In genomic region chr2:109217362-109218086, GRCh38 we compare ENCODE assay signal across 10 cellular contexts.
DNase-seq lines count a peak whose midpoint lies in the region; ATAC-seq and TF ChIP-seq lines count a peak whose summit lies in the region.
"Had no signal": no experiment of that assay in that cellular context is flagged by ENCODE, and none has a peak within 500 bp of the region (broad histone marks: within the 10 kb centered on the region; RNA-seq: fewer than 3 reads in every experiment).

No MANE protein-coding gene starts in this region.

- H3K4me1 Mint-ChIP-seq in activated CD8-positive, alpha-beta memory T cell treated with anti-CD3 and anti-CD28 coated beads, Interleukin-2, amount 10 ng/mL, durations not matched to agents 7 days and 5 days = peaks cover 57% of the 10 kb centered on the region
- peaks cover 66% of the 10 kb centered on the region for H3K4me1 Mint-ChIP-seq in stimulated activated naive CD8-positive, alpha-beta T cell treated with anti-CD3 and anti-CD28 coated beads, Interleukin-15, amount 100 ng/mL, for 72 hours

- H3K27ac ChIP-seq in fibroblast of lung (ENCODE audit: insufficient read depth, low read length) = peak overlapping the region; percentile 81
- H3K27ac ChIP-seq: suprapubic skin had no signal

- no peak overlapping the region for H3K4me3 Mint-ChIP-seq in activated CD8-positive, alpha-beta memory T cell treated with anti-CD3 and anti-CD28 coated beads, Interleukin-2, amount 10 ng/mL, durations not matched to agents 7 days and 5 days
- peak overlapping the region; percentile 63 to 71 for H3K4me3 Mint-ChIP-seq in stimulated activated naive CD8-positive, alpha-beta T cell treated with anti-CD3 and anti-CD28 coated beads, Interleukin-15, amount 100 ng/mL, for 72 hours

- no peak overlapping the region for H3K4me3 ChIP-seq in fibroblast of lung (replicated peaks in 1 of 4; ENCODE audit: control extremely low read depth in 1 of 4, insufficient read depth in 1 of 4, low read depth in 3 of 4, low read length in 4 of 4)
- H3K4me3 ChIP-seq: suprapubic skin had no signal

- peaks cover 92% of the 10 kb centered on the region for H3K27me3 Mint-ChIP-seq in activated CD8-positive, alpha-beta memory T cell treated with anti-CD3 and anti-CD28 coated beads, Interleukin-2, amount 10 ng/mL, durations not matched to agents 7 days and 5 days
- peaks cover 53% of the 10 kb centered on the region for H3K27me3 Mint-ChIP-seq in stimulated activated naive CD8-positive, alpha-beta T cell treated with anti-CD3 and anti-CD28 coated beads, Interleukin-15, amount 100 ng/mL, for 72 hours

- H3K36me3 ChIP-seq in fibroblast of lung (ENCODE audit: control insufficient read depth, insufficient read depth, low read length) = no peaks in the 10 kb centered on the region
- H3K36me3 ChIP-seq: suprapubic skin had no signal

- H4K20me1 ChIP-seq in fibroblast of lung (ENCODE audit: control insufficient read depth, extremely low read depth, insufficient read depth, low read length) = no peaks in the 10 kb centered on the region

- peaks cover 32% of the 10 kb centered on the region for H3K4me1 ChIP-seq in fibroblast of lung (ENCODE audit: control insufficient read depth, extremely low read depth, insufficient read depth, low read length)

- no peaks in the 10 kb centered on the region for H3K9me3 ChIP-seq in fibroblast of lung (ENCODE audit: control insufficient read depth, insufficient read depth, low read depth, low read length)
- H3K9me3 ChIP-seq: suprapubic skin had no signal

- H3K9me3 Mint-ChIP-seq in activated CD8-positive, alpha-beta memory T cell treated with anti-CD3 and anti-CD28 coated beads, Interleukin-2, amount 10 ng/mL, durations not matched to agents 7 days and 5 days (ENCODE audit: low read depth) = no peaks in the 10 kb centered on the region
- H3K9me3 Mint-ChIP-seq in stimulated activated naive CD8-positive, alpha-beta T cell treated with anti-CD3 and anti-CD28 coated beads, Interleukin-15, amount 100 ng/mL, for 72 hours = no peaks in the 10 kb centered on the region

- TF ChIP-seq POLR2A in GM18505 (IDR thresholded peaks at IDR 0.05; ENCODE audit: borderline replicate concordance, extremely low read depth, insufficient read depth, insufficient read length) = no peak

- CTCF ChIA-PET in activated CD8-positive, alpha-beta memory T cell treated with anti-CD3 and anti-CD28 coated beads, Interleukin-2, amount 10 ng/mL, durations not matched to agents 7 days and 5 days (lab: Charles Lee) = no interaction called here

- H3K27me3 ChIP-seq in fibroblast of lung (ENCODE audit: control insufficient read depth, insufficient read depth, low read length) = no peaks in the 10 kb centered on the region
- H3K27me3 ChIP-seq: suprapubic skin had no signal

- ATAC-seq in activated CD8-positive, alpha-beta memory T cell treated with anti-CD3 and anti-CD28 coated beads, Interleukin-2, amount 10 ng/mL, durations not matched to agents 7 days and 5 days = no peak
- ATAC-seq in stimulated activated naive CD8-positive, alpha-beta T cell treated with anti-CD3 and anti-CD28 coated beads, Interleukin-15, amount 100 ng/mL, for 72 hours = no peak
- no peak for ATAC-seq in GM18520 (IDR thresholded peaks at IDR 0.05; ENCODE audit: unreplicated experiment)
- no peak for ATAC-seq in GM18505 (IDR thresholded peaks at IDR 0.05; ENCODE audit: unreplicated experiment)
- ATAC-seq in left lobe of liver = no peak
- ATAC-seq: Panc1 had no signal

- H3K9ac ChIP-seq in fibroblast of lung (ENCODE audit: insufficient read depth, low read length) = peak overlapping the region; percentile 61

- H3K27ac Mint-ChIP-seq in activated CD8-positive, alpha-beta memory T cell treated with anti-CD3 and anti-CD28 coated beads, Interleukin-2, amount 10 ng/mL, durations not matched to agents 7 days and 5 days = peak overlapping the region; percentile 4
- peak overlapping the region; percentile 43 to 70 for H3K27ac Mint-ChIP-seq in stimulated activated naive CD8-positive, alpha-beta T cell treated with anti-CD3 and anti-CD28 coated beads, Interleukin-15, amount 100 ng/mL, for 72 hours

- H3K36me3 Mint-ChIP-seq in activated CD8-positive, alpha-beta memory T cell treated with anti-CD3 and anti-CD28 coated beads, Interleukin-2, amount 10 ng/mL, durations not matched to agents 7 days and 5 days = no peaks in the 10 kb centered on the region

- H2AFZ ChIP-seq in fibroblast of lung (ENCODE audit: low read length) = no peak overlapping the region

- peak; percentile 38 for DNase-seq in activated CD8-positive, alpha-beta memory T cell treated with anti-CD3 and anti-CD28 coated beads, Interleukin-2, amount 10 ng/mL, durations not matched to agents 7 days and 5 days
- DNase-seq in activated CD8-positive, alpha-beta memory T cell treated with anti-CD3 and anti-CD28 coated beads for 24 hours = no peak
- peak; percentile 99 for DNase-seq in RPMI7951 (ENCODE audit: low read depth)
- DNase-seq in fibroblast of lung (ENCODE audit: low read depth in 2 of 2) = peak; percentile 92 to 98
- no peak for DNase-seq in stimulated activated naive CD8-positive, alpha-beta T cell treated with anti-CD3 and anti-CD28 coated beads, Interleukin-15, amount 100 ng/mL, for 72 hours
- no peak for DNase-seq in left lobe of liver (ENCODE audit: low spot score)

- H3K4me2 ChIP-seq in fibroblast of lung (ENCODE audit: extremely low read depth, insufficient read depth, low read length) = peak overlapping the region; percentile 17

- TF ChIP-seq CTCF in fibroblast of lung (conservative IDR thresholded peaks at IDR 0.05 in 1 of 2, IDR thresholded peaks at IDR 0.05 in 1 of 2; ENCODE audit: low read depth in 1 of 2, low read length in 2 of 2) = no peak

- H3K79me2 ChIP-seq in fibroblast of lung (ENCODE audit: control insufficient read depth, insufficient read depth, low read length) = peaks cover 31% of the 10 kb centered on the region

Comparison
In these comparisons a context has a peak if more than half of its experiments do, and no peak if none do; other contexts are left out.
1. DNase-seq: peak in activated CD8-positive, alpha-beta memory T cell treated with anti-CD3 and anti-CD28 coated beads, Interleukin-2, amount 10 ng/mL, durations not matched to agents 7 days and 5 days (single experiment), RPMI7951 (single experiment) and fibroblast of lung (2 of 2); none in activated CD8-positive, alpha-beta memory T cell treated with anti-CD3 and anti-CD28 coated beads for 24 hours (single experiment), stimulated activated naive CD8-positive, alpha-beta T cell treated with anti-CD3 and anti-CD28 coated beads, Interleukin-15, amount 100 ng/mL, for 72 hours (0 of 2) and left lobe of liver (single experiment).